18 cellular contexts compared by ENCODE assay signal in the genomic region with DNA sequence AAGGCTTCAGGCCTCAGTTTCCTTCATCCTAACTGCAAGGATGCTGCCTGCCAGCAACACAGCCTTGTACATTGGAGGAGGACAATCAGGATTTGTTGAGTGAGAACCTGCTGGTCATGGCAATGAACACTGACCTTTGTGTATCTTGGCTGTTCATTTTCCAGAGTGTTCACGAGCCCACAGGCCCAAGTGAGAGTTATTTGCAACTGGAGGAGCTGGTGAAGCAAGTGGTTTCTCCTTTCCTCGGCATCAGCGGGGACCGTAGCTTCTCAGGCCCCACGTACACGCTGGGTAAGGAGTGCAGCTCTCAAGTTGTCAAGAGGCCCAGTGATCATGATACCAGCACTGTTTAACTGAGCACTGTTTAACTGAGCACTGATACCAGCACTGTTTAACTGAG.
"Had no signal": no experiment of that assay in that cellular context is flagged by ENCODE, and none has a peak within 500 bp of the region (broad histone marks: within the 10 kb centered on the region; RNA-seq: fewer than 3 reads in every experiment).

No MANE protein-coding gene starts in this region.

- H3K4me3 ChIP-seq: cardiac muscle cell, gastrocnemius medialis, neural progenitor cell, pancreas had no signal

- H3K36me3 Mint-ChIP-seq: WTC11 had no signal

- H3K4me2 ChIP-seq: neural progenitor cell had no signal

- H3K27ac Mint-ChIP-seq: activated naive CD8-positive, alpha-beta T cell treated with anti-CD3 and anti-CD28 coated beads, Interleukin-2, amount 50 U/mL, for 24 hours; neural progenitor cell; T-helper 1 cell treated with Interleukin-12 subunit alpha and Interleukin-12 subunit beta and Interleukin-4 antibody, amounts not matched to agents 30 μg/mL and 1 μg/mL, for 36 hours; WTC11 had no signal

- H3K27me3 Mint-ChIP-seq: activated naive CD8-positive, alpha-beta T cell treated with anti-CD3 and anti-CD28 coated beads, Interleukin-2, amount 50 U/mL, for 24 hours had no signal

- DNase-seq: activated CD4-positive, alpha-beta T cell treated with anti-CD3 and anti-CD28 coated beads, Interleukin-2, amount 10 ng/mL, durations not matched to agents 24 days and 14 days; activated gamma-delta T cell; activated naive CD8-positive, alpha-beta T cell treated with anti-CD3 and anti-CD28 coated beads, Interleukin-2, amount 50 U/mL, for 24 hours; activated T-cell treated with anti-CD3 and anti-CD28 coated beads, Interleukin-2, amount 50 U/mL, for 1 hour; effector CD4-positive, alpha-beta T cell; gastrocnemius medialis; heart right ventricle; kidney; left ventricle myocardium inferior; pancreas; retina; SK-N-SH; small intestine; tibial artery had no signal

- H3K4me3 Mint-ChIP-seq: activated naive CD8-positive, alpha-beta T cell treated with anti-CD3 and anti-CD28 coated beads, Interleukin-2, amount 50 U/mL, for 24 hours; neural progenitor cell; WTC11 had no signal

- H3K36me3 ChIP-seq: cardiac muscle cell, gastrocnemius medialis, left ventricle myocardium inferior, neural progenitor cell, pancreas, tibial artery had no signal

- H3K27ac ChIP-seq: cardiac muscle cell, gastrocnemius medialis, neural progenitor cell, tibial artery had no signal

- H3K9me3 ChIP-seq: gastrocnemius medialis, heart right ventricle, left ventricle myocardium inferior, pancreas, SK-N-SH, tibial artery had no signal

- H3K9me2 ChIP-seq: SK-N-SH had no signal

- H2AFZ ChIP-seq: neural progenitor cell had no signal

- H3K9me3 Mint-ChIP-seq: activated CD4-positive, alpha-beta T cell treated with anti-CD3 and anti-CD28 coated beads, Interleukin-2, amount 10 ng/mL, durations not matched to agents 24 days and 14 days; activated naive CD8-positive, alpha-beta T cell treated with anti-CD3 and anti-CD28 coated beads, Interleukin-2, amount 50 U/mL, for 24 hours; neural progenitor cell; T-helper 1 cell treated with Interleukin-12 subunit alpha and Interleukin-12 subunit beta and Interleukin-4 antibody, amounts not matched to agents 30 μg/mL and 1 μg/mL, for 36 hours; WTC11 had no signal

- ATAC-seq: activated naive CD8-positive, alpha-beta T cell treated with anti-CD3 and anti-CD28 coated beads, Interleukin-2, amount 50 U/mL, for 24 hours; gastrocnemius medialis; heart right ventricle; WTC11 had no signal
